ENCODE assay signal across 32 cellular contexts in genomic region chr3:75035146-75035545, GRCh38.
"Had no signal": no experiment of that assay in that cellular context is flagged by ENCODE, and none has a peak within 500 bp of the region (broad histone marks: within the 10 kb centered on the region; RNA-seq: fewer than 3 reads in every experiment).

No MANE protein-coding gene starts in this region.

- H3K4me1 ChIP-seq: SJSA1 had no signal

- H3K4me2 ChIP-seq: KMS-11, PC-9, SK-N-SH had no signal

- H3K36me3 ChIP-seq: SJSA1 had no signal

- H3K9ac ChIP-seq: KMS-11, SK-N-SH had no signal

- H2AFZ ChIP-seq: PC-9 had no signal

- H3K27ac ChIP-seq: KMS-11, PC-9, RWPE1, SJSA1 had no signal

- H3K27me3 ChIP-seq: SJSA1 had no signal

- DNase-seq: Karpas-422, KBM-7, MM.1S, MV-4-11, NCI-H1092, NCI-H1105 treated with DMSO at 0.1 percent for 48 hours, NCI-H1417, NCI-H1436, NCI-H146, NCI-H1694, NCI-H187, NCI-H1930, NCI-H2029 treated with DMSO at 0.1 percent for 48 hours, NCI-H2081 treated with DMSO at 0.1 percent for 48 hours, NCI-H2107, NCI-H2171, NCI-H226, NCI-H446 treated with DMSO at 0.1 percent for 48 hours, NCI-H510A, NCI-H524, NCI-H526, NCI-H69, NCI-H748 treated with DMSO at 0.1 percent for 48 hours, NCI-H82, PC-9, SHP77 treated with DMSO at 0.1 percent for 48 hours, SK-N-SH had no signal

- H3K4me3 ChIP-seq: PC-9, SJSA1 had no signal

- H3K9me3 ChIP-seq: SJSA1, SK-N-SH had no signal

- ATAC-seq: Panc1, Right ventricle myocardium inferior had no signal
